In the genomic region with DNA sequence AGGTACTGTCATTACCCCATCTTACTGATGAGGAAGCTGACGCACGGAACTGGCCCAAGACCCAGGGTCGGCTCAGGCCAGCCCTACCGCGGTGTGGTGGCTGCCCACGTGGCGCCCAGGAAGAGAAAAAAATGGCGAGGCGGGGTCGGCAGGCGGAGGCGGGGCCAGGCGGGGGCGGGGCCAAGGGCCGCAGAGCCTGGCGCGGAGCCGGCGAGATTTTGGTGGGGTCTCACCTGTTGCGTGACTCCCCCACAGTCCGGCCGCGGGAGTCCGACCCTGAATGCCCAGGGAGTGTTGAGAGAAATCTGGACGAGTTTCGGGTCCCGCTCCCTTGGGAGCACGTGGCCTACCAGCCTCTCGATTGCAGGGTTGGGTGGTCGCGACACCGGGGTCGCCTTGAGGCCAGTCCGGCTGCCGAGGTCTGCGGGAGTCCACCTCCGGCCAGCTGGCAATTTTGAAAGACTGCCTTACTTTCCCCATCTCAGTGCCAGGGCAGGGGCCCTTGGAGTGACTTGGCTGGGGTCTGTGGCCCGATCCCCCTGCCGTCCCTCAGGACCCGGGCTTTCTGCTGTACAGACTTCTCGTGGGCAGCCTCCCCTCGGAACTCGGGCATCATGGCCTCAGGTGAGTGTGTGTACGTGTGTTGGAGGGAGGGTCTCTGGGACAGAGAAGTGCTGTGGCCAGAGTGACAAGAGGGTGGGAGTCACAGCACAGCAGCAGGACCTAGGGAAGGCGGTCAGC, we compare ENCODE assay signal across 8 cellular contexts. TPM values are rescaled to one million over a fixed set of nuclear protein-coding genes. Genes with fewer than 3 reads are reported as not detected.
DNase-seq lines count a peak whose midpoint lies in the region; ATAC-seq, FAIRE-seq and TF ChIP-seq lines count a peak whose summit lies in the region.

A gene (plus strand): TSS at position 183 of the 741 bp plus-strand sequence. CDS start 1,339 bp downstream, outside the sequence.

- peak within 1 kb of the TSS; percentile 98 for H3K4me3 Mint-ChIP-seq in glutamatergic neuron (ENCODE audit: unreplicated experiment)

- H3K27ac ChIP-seq in SK-N-MC (peak within 1 kb of the TSS; percentile 79), pancreas (peak within 1 kb of the TSS; percentile 39 to 84 (median 72)), tibial nerve (peak within 1 kb of the TSS; percentile 80 to 90 (median 85))

- H3K4me1 ChIP-seq in pancreas, result peaks cover 3 to 15% (median 14%) of the 10 kb centered on the region in 3 donors
- H3K4me1 ChIP-seq in tibial nerve, result peaks cover 0 to 70% (median 42%) of the 10 kb centered on the region in 4 donors

- TF ChIP-seq POLR2A in tibial nerve (IDR thresholded peaks at IDR 0.05), result no peak

- H3K27me3 ChIP-seq in pancreas, result no peaks in the 10 kb centered on the region
- H3K27me3 ChIP-seq in tibial nerve, result no peaks in the 10 kb centered on the region

- H3K36me3 ChIP-seq in SK-N-MC (ENCODE audit: insufficient read depth, low read length), result no peaks in the 10 kb centered on the region
- no peaks in the 10 kb centered on the region for H3K36me3 ChIP-seq in pancreas
- no peaks in the 10 kb centered on the region for H3K36me3 ChIP-seq in tibial nerve

- intact Hi-C loops in pancreas (cut with DNase I), result no loop called here

- H3K9me3 Mint-ChIP-seq in glutamatergic neuron (ENCODE audit: unreplicated experiment), result peaks cover 3% of the 10 kb centered on the region

- DNase-seq in D721Med (ENCODE audit: insufficient read length, low spot score) (peak; percentile 68), HuH-7 (ENCODE audit: low spot score) (peak; percentile 78), SK-N-MC (ENCODE audit: low read depth, low spot score) (no peak), glutamatergic neuron (peak; percentile 71), pancreas (peak; percentile 81 to 88 (median 84)), tibial nerve (ENCODE audit: low spot score in 2 of 2) (peak; percentile 63 to 74)
- peak; percentile 69 for DNase-seq in activated naive CD4-positive, alpha-beta T cell treated with anti-CD3 and anti-CD28 coated beads, Interleukin-2, amount 50 U/mL, for 16 hours

- H3K9me3 ChIP-seq in SK-N-MC (ENCODE audit: low read depth, low read length) (no peaks in the 10 kb centered on the region), pancreas (no peaks in the 10 kb centered on the region), tibial nerve (no peaks in the 10 kb centered on the region)

- H3K4me1 Mint-ChIP-seq in glutamatergic neuron (ENCODE audit: low read depth, unreplicated experiment), result peaks cover 10% of the 10 kb centered on the region

- peaks cover 7% of the 10 kb centered on the region for H3K27me3 Mint-ChIP-seq in glutamatergic neuron (ENCODE audit: unreplicated experiment)

- H3K27ac Mint-ChIP-seq in glutamatergic neuron (ENCODE audit: unreplicated experiment), result peak within 1 kb of the TSS; percentile 85

- TF ChIP-seq EP300 in tibial nerve (IDR thresholded peaks at IDR 0.05), result peak in 1 of 2 donors; percentile 62

- H3K4me3 ChIP-seq in SK-N-MC (peak within 1 kb of the TSS; percentile 99), pancreas (peak within 1 kb of the TSS; percentile 66 to 84 (median 77)), tibial nerve (peak within 1 kb of the TSS; percentile 64 to 76 (median 66))

- no peaks in the 10 kb centered on the region for H3K36me3 Mint-ChIP-seq in glutamatergic neuron (ENCODE audit: unreplicated experiment)

- FAIRE-seq in D721Med (lab: Jason Lieb, UNC) (no peak), pancreas (lab: Jason Lieb, UNC) (no peak)

- WGBS in pancreas, 2 donors, result 0% methylated on average over 44 to 45 of the region's 45 CpGs
- 1 to 2% methylated on average over 35 to 41 of the region's 45 CpGs for WGBS in tibial nerve, 2 donors

- TF ChIP-seq CTCF in D721Med (IDR thresholded peaks at IDR 0.05; ENCODE audit: insufficient read depth, missing control alignments) (no peak), glutamatergic neuron (IDR thresholded peaks at IDR 0.05; ENCODE audit: partially characterized antibody, unreplicated experiment) (no peak), pancreas (IDR thresholded peaks at IDR 0.05) (no peak), tibial nerve (IDR thresholded peaks at IDR 0.05) (no peak)

- peak; percentile 60 for ATAC-seq in GM21390 (IDR thresholded peaks at IDR 0.05; ENCODE audit: unreplicated experiment)
- peak; percentile 82 to 87 (median 82) for ATAC-seq in pancreas

- H3K9ac ChIP-seq in SK-N-MC (ENCODE audit: insufficient read length), result peak within 1 kb of the TSS; percentile 93

RNA-seq across cellular contexts. Expression of the gene that starts here (rescaled TPM):
- total RNA-seq in glutamatergic neuron (ENCODE audit: unreplicated experiment) (49.3 TPM), pancreas (10 to 100 TPM; 17.6 to 48.5 (median 26.1) TPM), tibial nerve (100 to 1,000 TPM in 2 of 4 donors, 10 to 100 TPM in 2; 70.6 to 113 (median 94.7) TPM)
- polyA plus RNA-seq in pancreas, result 10 to 100 TPM; 40.3 to 57.3 TPM
